In the genomic region with DNA sequence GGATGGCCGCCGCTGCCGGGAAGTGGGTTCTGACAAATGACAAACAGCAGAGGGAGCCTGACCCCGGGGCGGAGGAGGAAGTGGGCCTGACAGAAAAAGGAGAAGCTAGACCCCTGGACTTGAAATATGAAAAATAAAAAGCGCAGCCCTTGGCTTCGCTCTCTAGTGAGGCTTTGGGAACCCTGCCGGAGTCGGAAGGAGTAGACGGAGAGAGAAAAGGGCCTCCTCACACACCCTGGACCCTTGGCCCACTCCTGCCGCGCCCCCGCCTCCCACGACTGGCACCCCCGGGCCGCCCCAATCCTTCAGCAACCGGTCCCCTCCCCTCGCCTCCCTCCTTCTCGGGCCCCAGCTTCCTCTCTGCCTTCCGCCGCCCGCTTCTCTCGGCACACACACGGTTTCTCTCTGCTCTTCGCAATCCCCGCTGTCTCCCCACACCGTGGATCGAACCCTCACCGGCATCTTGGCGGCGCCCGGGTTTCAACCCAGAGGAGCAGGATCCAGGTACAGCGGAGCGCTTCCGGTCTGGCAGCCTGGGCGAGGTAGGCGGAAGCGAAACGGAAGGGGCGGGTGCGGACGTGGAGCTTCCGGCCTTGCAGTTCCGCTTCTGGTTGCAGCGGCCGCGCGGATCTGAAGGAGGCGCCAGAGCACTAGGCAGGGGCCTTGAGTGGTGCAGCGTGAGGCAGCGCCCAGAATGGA, we compare ENCODE assay signal across 8 cellular contexts. TPM values are rescaled to one million over a fixed set of nuclear protein-coding genes. Genes with fewer than 3 reads are reported as not detected.
DNase-seq lines count a peak whose midpoint lies in the region; ATAC-seq, FAIRE-seq and TF ChIP-seq lines count a peak whose summit lies in the region.

Gene ARPC3, minus strand, starts transcription at position 539 of the 699 bp plus-strand sequence. Its CDS starts 77 bp downstream, at position 462.

- TF ChIP-seq CTCF in OCI-LY3 (IDR thresholded peaks at IDR 0.05; ENCODE audit: low read depth, low read length) (peak; percentile 78), endothelial cell of umbilical vein (IDR thresholded peaks at IDR 0.05; ENCODE audit: extremely low read depth in 1 of 2, insufficient read depth in 1 of 2, low read depth in 1 of 2, low read length in 2 of 2) (peak; percentile 87 to 89)

- no peaks in the 10 kb centered on the region for H3K27me3 ChIP-seq in OCI-LY3 (ENCODE audit: low read depth, low read length)
- no peaks in the 10 kb centered on the region for H3K27me3 ChIP-seq in endothelial cell of umbilical vein (ENCODE audit: control insufficient read depth in 2 of 2, insufficient read depth in 2 of 2, low read length in 2 of 2)

- H3K9ac ChIP-seq in OCI-LY3 (ENCODE audit: low read length): peak within 1 kb of the TSS; percentile 98
- peak within 1 kb of the TSS; percentile 94 for H3K9ac ChIP-seq in endothelial cell of umbilical vein (replicated peaks; ENCODE audit: extremely low read depth, insufficient read depth, low read length)

- CTCF ChIA-PET in endothelial cell of umbilical vein (lab: Charles Lee): interaction anchor here (0.6 to 3.5 kb wide), 32 partner anchors 9 to 848 kb away, joined by 3 to 101 read pairs (median 4); partner anchors contain the start of genes FAM216A, GPN3 and TCTN1

- ATAC-seq in GM21526 (IDR thresholded peaks at IDR 0.05; ENCODE audit: low FRiP score, unreplicated experiment): peak; percentile 85

- TSS peak; percentile 46 for BruUV-seq in endothelial cell of umbilical vein (replicated peaks; lab: Mats Ljungman, UMichigan)

- H3K79me2 ChIP-seq in OCI-LY3 (ENCODE audit: low read length) (peaks cover 49% of the 10 kb centered on the region), endothelial cell of umbilical vein (ENCODE audit: control insufficient read depth, insufficient read depth, low read length) (peaks cover 41% of the 10 kb centered on the region)

- POLR2A ChIA-PET in endothelial cell of umbilical vein (lab: Charles Lee): interaction anchor here (0.7 to 1.9 kb wide), 2 partner anchors 18 kb away, joined by 3 to 16 read pairs; partner anchors contain the start of genes FAM216A and GPN3

- H3K36me3 ChIP-seq in OCI-LY3 (replicated peaks; ENCODE audit: low read depth, low read length) (peaks cover 34% of the 10 kb centered on the region), endothelial cell of umbilical vein (ENCODE audit: control insufficient read depth in 2 of 2, extremely low read depth in 1 of 2, insufficient read depth in 2 of 2, low read length in 2 of 2) (no peaks in the 10 kb centered on the region)

- no peaks in the 10 kb centered on the region for H3K9me3 ChIP-seq in OCI-LY3 (ENCODE audit: insufficient read depth, low read length)
- H3K9me3 ChIP-seq in endothelial cell of umbilical vein (replicated peaks; ENCODE audit: control insufficient read depth, insufficient read depth, low read length): no peaks in the 10 kb centered on the region

- DNase-seq in DMS114 treated with DMSO at 0.1 percent for 48 hours (lab: John Stamatoyannopoulos, UW; ENCODE audit: unreplicated experiment) (peak; percentile 91), HuH-7.5 (ENCODE audit: low spot score) (peak; percentile 65), activated T-cell treated with anti-CD3 and anti-CD28 coated beads for 1 hour (ENCODE audit: low read depth) (peak; percentile 90), endothelial cell of umbilical vein (ENCODE audit: low read depth, low spot score) (peak; percentile 92), middle frontal gyrus (ENCODE audit: extremely low spot score, low spot score) (peak; percentile 84)
- DNase-seq in stimulated activated CD8-positive, alpha-beta memory T cell treated with anti-CD3 and anti-CD28 coated beads, Interleukin-2, amount 100 ng/mL, for 48 hours (ENCODE audit: low read depth in 2 of 2): peak; percentile 89 to 92

- dilution Hi-C loops in endothelial cell of umbilical vein (cut with MboI; ENCODE audit: extremely low pct_ligation_motif_present, low sequenced_read_pairs): no loop called here

- intact Hi-C loops in endothelial cell of umbilical vein (cut with micrococcal nuclease): loop anchor here (1.0 to 5.0 kb wide), 8 partner anchors 18 to 437 kb away; partner anchors contain the start of genes FAM216A, GPN3, PPP1CC and RAD9B

- no peaks in the 10 kb centered on the region for H3K9me1 ChIP-seq in endothelial cell of umbilical vein (replicated peaks; ENCODE audit: control insufficient read depth, extremely low read depth, insufficient read depth, low read length)

- peaks cover 6% of the 10 kb centered on the region; the same call in 1 of the 2 replicates for H4K20me1 ChIP-seq in OCI-LY3 (ENCODE audit: insufficient read depth, low read length)
- no peaks in the 10 kb centered on the region for H4K20me1 ChIP-seq in endothelial cell of umbilical vein (replicated peaks; ENCODE audit: control insufficient read depth, extremely low read depth, insufficient read depth, low read length)

- H2AFZ ChIP-seq in OCI-LY3 (ENCODE audit: low read depth, low read length) (peak within 1 kb of the TSS; percentile 83), endothelial cell of umbilical vein (ENCODE audit: low read depth, low read length) (peak within 1 kb of the TSS; percentile 81)

- FAIRE-seq in endothelial cell of umbilical vein (lab: Jason Lieb, UNC): peak; percentile 95

- H3K4me1 ChIP-seq in OCI-LY3 (ENCODE audit: low read length) (peaks cover 12% of the 10 kb centered on the region), endothelial cell of umbilical vein (ENCODE audit: control insufficient read depth, extremely low read depth, insufficient read depth, low read length) (peaks cover 5% of the 10 kb centered on the region)

- H3K27ac ChIP-seq in OCI-LY3 (ENCODE audit: low read length) (peak within 1 kb of the TSS; percentile 95), endothelial cell of umbilical vein (ENCODE audit: insufficient read depth, low read depth, low read length) (peak within 1 kb of the TSS; percentile 89)

- peak within 1 kb of the TSS; percentile 78 for H3K4me2 ChIP-seq in OCI-LY3 (ENCODE audit: low read length)
- peak within 1 kb of the TSS; percentile 44 for H3K4me2 ChIP-seq in endothelial cell of umbilical vein (ENCODE audit: insufficient read depth, low read length)

- peak; percentile 86 for TF ChIP-seq POLR2A in endothelial cell of umbilical vein (IDR thresholded peaks at IDR 0.05; ENCODE audit: low read depth, low read length)

- H3K4me3 ChIP-seq in OCI-LY3 (ENCODE audit: low read length): peak within 1 kb of the TSS; percentile 98
- H3K4me3 ChIP-seq in endothelial cell of umbilical vein (replicated peaks in 1 of 3; ENCODE audit: insufficient read depth in 1 of 3, low read depth in 1 of 3, low read length in 3 of 3): peak within 1 kb of the TSS; percentile 59 to 85 (median 83)

TF ChIP-seq in endothelial cell of umbilical vein, 7 proteins besides CTCF, POLR2A, EP300 and RAD21:
- TF ChIP-seq POLR2AphosphoS5 (IDR thresholded peaks at IDR 0.05; ENCODE audit: insufficient read depth, low read depth, low read length) (peak; percentile 94), MYC (IDR thresholded peaks at IDR 0.05; ENCODE audit: low read depth, low read length) (peak; percentile 32), FOS (IDR thresholded peaks at IDR 0.05; ENCODE audit: borderline replicate concordance, insufficient read depth, low read length) (no peak), JUN (IDR thresholded peaks at IDR 0.05; ENCODE audit: borderline replicate concordance, insufficient read depth, insufficient read length, low read depth) (no peak), MAX (IDR thresholded peaks at IDR 0.05; ENCODE audit: insufficient read depth, insufficient read length) (no peak), GATA2 (IDR thresholded peaks at IDR 0.05; ENCODE audit: insufficient read depth, insufficient read length, low read depth, low read length) (no peak), EZH2 (IDR thresholded peaks at IDR 0.05; ENCODE audit: borderline replicate concordance, low read depth, low read length, severe bottlenecking) (no peak)
TF ChIP-seq in endothelial cell of umbilical vein: peak in this region for 2.

RNA-seq across cellular contexts. Expression of gene ARPC3, which starts in this region (rescaled TPM):
- total RNA-seq in endothelial cell of umbilical vein: 304 and 308 TPM in 2 replicates
- 36.8 and 92.8 TPM in 2 replicates for polyA plus RNA-seq in endothelial cell of umbilical vein
- polyA plus RNA-seq in endothelial cell of umbilical vein (2011; cell fraction: cytosol; rRNA removed): 105 and 130 TPM in 2 replicates
- 42.3 and 46.2 TPM in 2 replicates for polyA plus RNA-seq in endothelial cell of umbilical vein (2011; cell fraction: nucleus; rRNA removed)
- polyA plus RNA-seq in endothelial cell of umbilical vein (2012): 433 and 472 TPM in 2 replicates
- polyA minus RNA-seq in endothelial cell of umbilical vein: 30.2 and 32.9 TPM in 2 replicates
- polyA minus RNA-seq in endothelial cell of umbilical vein (2011; cell fraction: cytosol; rRNA and poly(A)+ RNA removed): 29.3 TPM
- 31.2 and 46.1 TPM in 2 replicates for polyA minus RNA-seq in endothelial cell of umbilical vein (2011; cell fraction: nucleus; rRNA and poly(A)+ RNA removed)

Comparison
In these comparisons a context has a peak if more than half of its experiments do, and no peak if none do; other contexts are left out.
1. Peak in every context shown above with its lines: DNase-seq, ATAC-seq, H3K4me3 ChIP-seq and H3K27ac ChIP-seq.